2 cellular contexts compared by ENCODE assay signal in genomic region chrX:40140706-40141499, GRCh38.
TF ChIP-seq lines count a peak whose summit lies in the region.

No MANE protein-coding gene starts in this region.

TF ChIP-seq in IMR-90, 13 proteins besides CTCF, POLR2A, EP300 and RAD21:
- peak; percentile 56 for TF ChIP-seq CEBPB (IDR thresholded peaks at IDR 0.05; ENCODE audit: low read depth, low read length)
- TF ChIP-seq SMC3 (IDR thresholded peaks at IDR 0.05; ENCODE audit: low read depth, low read length): no peak

TF ChIP-seq in HepG2, 621 proteins besides CTCF, POLR2A, EP300 and RAD21 (continues in another document):
- no peak for TF ChIP-seq ZNF556 (CRISPR knock-in tag; IDR thresholded peaks at IDR 0.05; ENCODE audit: borderline replicate concordance)
- TF ChIP-seq MLLT10 (CRISPR knock-in tag; IDR thresholded peaks at IDR 0.05): no peak
- no peak for TF ChIP-seq ZNF224 (CRISPR knock-in tag; IDR thresholded peaks at IDR 0.05)
- TF ChIP-seq ZNF383 (CRISPR knock-in tag; IDR thresholded peaks at IDR 0.05; ENCODE audit: borderline replicate concordance): no peak
- TF ChIP-seq DMAP1 (CRISPR knock-in tag; IDR thresholded peaks at IDR 0.05): no peak
- no peak for TF ChIP-seq HMGA1 (CRISPR knock-in tag; conservative IDR thresholded peaks at IDR 0.05)
- TF ChIP-seq SPEN (CRISPR knock-in tag; IDR thresholded peaks at IDR 0.05; ENCODE audit: low read depth): no peak
- TF ChIP-seq ZNF362 (CRISPR knock-in tag; IDR thresholded peaks at IDR 0.05; ENCODE audit: borderline replicate concordance): no peak
- TF ChIP-seq BCL3 (CRISPR knock-in tag; IDR thresholded peaks at IDR 0.05): no peak
- no peak for TF ChIP-seq NFE2L2 (IDR thresholded peaks at IDR 0.05; ENCODE audit: low read length)
- TF ChIP-seq CSRNP1 (CRISPR knock-in tag; IDR thresholded peaks at IDR 0.05): no peak
- no peak for TF ChIP-seq HMG20B (CRISPR knock-in tag; conservative IDR thresholded peaks at IDR 0.05)
- TF ChIP-seq ZSCAN30 (CRISPR knock-in tag; IDR thresholded peaks at IDR 0.05): no peak
- TF ChIP-seq ZNF691 (CRISPR knock-in tag; IDR thresholded peaks at IDR 0.05; ENCODE audit: borderline replicate concordance, low read depth): no peak
- TF ChIP-seq SSRP1 (CRISPR knock-in tag; IDR thresholded peaks at IDR 0.05): peak; percentile 57; the same call in 1 of the 2 replicates
- TF ChIP-seq ZNF607 (CRISPR knock-in tag; IDR thresholded peaks at IDR 0.05; ENCODE audit: borderline replicate concordance): no peak
- TF ChIP-seq HNF1A (IDR thresholded peaks at IDR 0.05; ENCODE audit: low read depth): peak; percentile 45; the same call in 1 of the 2 replicates
- TF ChIP-seq HNF1A (CRISPR knock-in tag; IDR thresholded peaks at IDR 0.05; ENCODE audit: borderline replicate concordance): peak; percentile 45; the same call in 1 of the 2 replicates
- 0 out of 2 replicates have a peak, but pooled peaks have one; percentile 17 for TF ChIP-seq UBTF (CRISPR knock-in tag; IDR thresholded peaks at IDR 0.05)
- TF ChIP-seq LCORL (IDR thresholded peaks at IDR 0.05): no peak
- TF ChIP-seq LCORL (CRISPR knock-in tag; IDR thresholded peaks at IDR 0.05): peak; percentile 22; the same call in 1 of the 2 replicates
- no peak for TF ChIP-seq KMT2A (CRISPR knock-in tag; IDR thresholded peaks at IDR 0.05)
- no peak for TF ChIP-seq SCMH1 (CRISPR knock-in tag; IDR thresholded peaks at IDR 0.05; ENCODE audit: borderline replicate concordance)
- TF ChIP-seq BORCS8-MEF2B (CRISPR knock-in tag; IDR thresholded peaks at IDR 0.05): no peak
- TF ChIP-seq SMYD3 (CRISPR knock-in tag; IDR thresholded peaks at IDR 0.05): no peak
- no peak for TF ChIP-seq NR2F2 (IDR thresholded peaks at IDR 0.05; ENCODE audit: borderline replicate concordance, low read depth)
- TF ChIP-seq ZNF576 (CRISPR knock-in tag; IDR thresholded peaks at IDR 0.05): no peak
- TF ChIP-seq ZGPAT (CRISPR knock-in tag; IDR thresholded peaks at IDR 0.05): no peak
- no peak for TF ChIP-seq ZNF737 (CRISPR knock-in tag; IDR thresholded peaks at IDR 0.05; ENCODE audit: borderline replicate concordance)
- peak; percentile 52; the same call in 1 of the 2 replicates for TF ChIP-seq HDAC1 (CRISPR knock-in tag; IDR thresholded peaks at IDR 0.05)
- TF ChIP-seq CBX5 (CRISPR knock-in tag; IDR thresholded peaks at IDR 0.05; ENCODE audit: borderline replicate concordance): no peak
- TF ChIP-seq KDM3A (CRISPR knock-in tag; IDR thresholded peaks at IDR 0.05; ENCODE audit: low read depth): no peak
- no peak for TF ChIP-seq ZNF557 (CRISPR knock-in tag; IDR thresholded peaks at IDR 0.05)
- no peak for TF ChIP-seq SOX6 (IDR thresholded peaks at IDR 0.05)
- peak; percentile 15; the same call in 1 of the 2 replicates for TF ChIP-seq SOX6 (CRISPR knock-in tag; IDR thresholded peaks at IDR 0.05)
- no peak for TF ChIP-seq MIER3 (CRISPR knock-in tag; IDR thresholded peaks at IDR 0.05; ENCODE audit: borderline replicate concordance)
- no peak for TF ChIP-seq PHF5A (CRISPR knock-in tag; IDR thresholded peaks at IDR 0.05; ENCODE audit: low read depth, unreplicated experiment)
- no peak for TF ChIP-seq ZNF296 (CRISPR knock-in tag; conservative IDR thresholded peaks at IDR 0.05)
- TF ChIP-seq NBN (conservative IDR thresholded peaks at IDR 0.05): no peak
- peak; percentile 37 for TF ChIP-seq TEAD3 (CRISPR knock-in tag; optimal IDR thresholded peaks at IDR 0.05; ENCODE audit: borderline replicate concordance)
- TF ChIP-seq HNF1B (CRISPR knock-in tag; IDR thresholded peaks at IDR 0.05): 0 out of 2 replicates have a peak, but pooled peaks have one; percentile 23
- no peak for TF ChIP-seq HNRNPK (IDR thresholded peaks at IDR 0.05; ENCODE audit: low read depth, low read length, poor library complexity, severe bottlenecking)
- no peak for TF ChIP-seq ZNF329 (CRISPR knock-in tag; IDR thresholded peaks at IDR 0.05; ENCODE audit: low read depth)
- TF ChIP-seq STAT5B (CRISPR knock-in tag; IDR thresholded peaks at IDR 0.05): no peak
- 0 out of 2 replicates have a peak, but pooled peaks have one; percentile 21 for TF ChIP-seq HDAC2 (CRISPR knock-in tag; IDR thresholded peaks at IDR 0.05)
- no peak for TF ChIP-seq FOXP4 (CRISPR knock-in tag; IDR thresholded peaks at IDR 0.05)
- TF ChIP-seq AHR (CRISPR knock-in tag; IDR thresholded peaks at IDR 0.05): no peak
- TF ChIP-seq NCOA1 (CRISPR knock-in tag; IDR thresholded peaks at IDR 0.05): no peak
- no peak for TF ChIP-seq TBX3 (IDR thresholded peaks at IDR 0.05; ENCODE audit: borderline replicate concordance)
- peak; percentile 81 for TF ChIP-seq CEBPG (CRISPR knock-in tag; IDR thresholded peaks at IDR 0.05)
